ENCODE assay signal across 8 cellular contexts in genomic region chr19:18224525-18225354, GRCh38. TPM values are rescaled to one million over a fixed set of nuclear protein-coding genes. Genes with fewer than 3 reads are reported as not detected.
DNase-seq lines count a peak whose midpoint lies in the region; ATAC-seq, FAIRE-seq and TF ChIP-seq lines count a peak whose summit lies in the region.

No MANE protein-coding gene starts in this region.

- peak; percentile 97 for FAIRE-seq in H54 (lab: Jason Lieb, UNC)

- TF ChIP-seq CTCF in neural cell (IDR thresholded peaks at IDR 0.05; ENCODE audit: poor library complexity, severe bottlenecking): no peak

- no peaks in the 10 kb centered on the region for H4K20me1 ChIP-seq in neural cell (ENCODE audit: insufficient read depth)

- no peak for TF ChIP-seq EP300 in neural cell (conservative IDR thresholded peaks at IDR 0.05; ENCODE audit: poor library complexity, severe bottlenecking)

- H3K79me2 ChIP-seq in neural cell (replicated peaks; ENCODE audit: insufficient read depth, low read length): no peaks in the 10 kb centered on the region

- H3K4me3 ChIP-seq in neural cell (ENCODE audit: low read length): peak overlapping the region; percentile 66

- H3F3A ChIP-seq in neural cell (ENCODE audit: insufficient read depth, low read length, poor library complexity, severe bottlenecking): no peaks in the 10 kb centered on the region

- peak; percentile 97 for ATAC-seq in stimulated activated naive CD8-positive, alpha-beta T cell treated with anti-CD3 and anti-CD28 coated beads, Interleukin-15, Interleukin-2, amounts not matched to agents 100 U/mL and 50 U/mL, for 24 hours

- DNase-seq in DMS79 treated with DMSO at 0.1 percent for 48 hours (lab: John Stamatoyannopoulos, UW): peak; percentile 91
- DNase-seq in H54 (ENCODE audit: insufficient read length, low spot score): peak; percentile 97
- peak; percentile 97 for DNase-seq in M059J (ENCODE audit: low read depth)
- peak; percentile 47 for DNase-seq in SIG-M5 (lab: John Stamatoyannopoulos, UW)
- peak; percentile 73 for DNase-seq in activated gamma-delta T cell treated with anti-CD3 and anti-CD28 coated beads, Interleukin-2, amount 50 U/mL, for 16 hours (ENCODE audit: low read depth)
- peak; percentile 94 for DNase-seq in foreskin melanocyte
- peak; percentile 92 for DNase-seq in stimulated activated naive CD8-positive, alpha-beta T cell treated with anti-CD3 and anti-CD28 coated beads, Interleukin-15, Interleukin-2, amounts not matched to agents 100 U/mL and 50 U/mL, for 24 hours

- peak overlapping the region; percentile 60 for H3K9ac ChIP-seq in neural cell (ENCODE audit: low read length)

- H3K27me3 ChIP-seq in neural cell (ENCODE audit: insufficient read depth, low read depth, low read length): peaks cover 38% of the 10 kb centered on the region

- TF ChIP-seq RAD21 in neural cell (conservative IDR thresholded peaks at IDR 0.05): no peak

- no peak overlapping the region for H3K4me2 ChIP-seq in neural cell (ENCODE audit: low read length)

- no peaks in the 10 kb centered on the region for H3K9me2 ChIP-seq in neural cell (ENCODE audit: insufficient read depth, low read length)

- H2AFZ ChIP-seq in neural cell (ENCODE audit: low read depth, low read length): peak overlapping the region; percentile 69

- H3K27ac ChIP-seq in neural cell (ENCODE audit: low read length): no peak overlapping the region

- TF ChIP-seq POLR2A in H54 (IDR thresholded peaks at IDR 0.05; ENCODE audit: low read depth, low read length): no peak

- H3K9me3 ChIP-seq in neural cell (ENCODE audit: low read length): no peaks in the 10 kb centered on the region

- H3K36me3 ChIP-seq in neural cell (ENCODE audit: insufficient read depth, low read length): no peaks in the 10 kb centered on the region

TF ChIP-seq in neural cell, 6 proteins besides CTCF, POLR2A, EP300 and RAD21:
- no peak for TF ChIP-seq SMC3 (conservative IDR thresholded peaks at IDR 0.05; ENCODE audit: poor library complexity)
- TF ChIP-seq MXI1 (conservative IDR thresholded peaks at IDR 0.05; ENCODE audit: poor library complexity, severe bottlenecking): peak; percentile 24

RNA-seq across cellular contexts. Expression of gene PDE4C, which starts 1.5 kb away (rescaled TPM):
- 0.07 and 0.15 TPM in 2 replicates for total RNA-seq in M059J (2014; rRNA removed; shearing (Covaris generic))
- 1.6 and 2.6 TPM in 2 replicates for polyA plus RNA-seq in neural cell
- polyA minus RNA-seq in neural cell: 0.24 and 0.93 TPM in 2 replicates

RNA-seq across cellular contexts. Expression of gene RAB3A, which starts 20.9 kb away (rescaled TPM):
- 3.4 and 5.6 TPM in 2 replicates for total RNA-seq in M059J (2014; rRNA removed; shearing (Covaris generic))
- polyA plus RNA-seq in neural cell: 32.3 and 49.4 TPM in 2 replicates
- 48.0 and 61.0 TPM in 2 replicates for polyA minus RNA-seq in neural cell

RNA-seq across cellular contexts. Expression of gene MPV17L2, which starts 31.7 kb away (rescaled TPM):
- total RNA-seq in M059J (2014; rRNA removed; shearing (Covaris generic)): 32.4 and 33.4 TPM in 2 replicates
- 17.7 and 23.8 TPM in 2 replicates for polyA plus RNA-seq in neural cell
- polyA minus RNA-seq in neural cell: 8.1 and 10.0 TPM in 2 replicates

RNA-seq across cellular contexts. Expression of gene IQCN, which starts 49.5 kb away (rescaled TPM):
- total RNA-seq in M059J (2014; rRNA removed; shearing (Covaris generic)): 0.10 TPM in 1 of 2 replicates, not detected in the other
- 2.5 and 3.7 TPM in 2 replicates for polyA plus RNA-seq in neural cell
- polyA minus RNA-seq in neural cell: 2.7 and 4.3 TPM in 2 replicates

RNA-seq across cellular contexts. Expression of gene IFI30, which starts 51.1 kb away (rescaled TPM):
- 81.2 and 112 TPM in 2 replicates for total RNA-seq in M059J (2014; rRNA removed; shearing (Covaris generic))
- 0.82 TPM in 1 of 2 replicates, not detected in the other for polyA plus RNA-seq in neural cell
- not detected in 2 replicates for polyA minus RNA-seq in neural cell

Comparison
In these comparisons a context has a peak if more than half of its experiments do, and no peak if none do; other contexts are left out.
1. DNase-seq: peak in every context shown above with its lines; median percentile 97 in H54; 97 in M059J; 94 in foreskin melanocyte; 92 in stimulated activated naive CD8-positive, alpha-beta T cell treated with anti-CD3 and anti-CD28 coated beads, Interleukin-15, Interleukin-2, amounts not matched to agents 100 U/mL and 50 U/mL, for 24 hours; 91 in DMS79 treated with DMSO at 0.1 percent for 48 hours; 73 in activated gamma-delta T cell treated with anti-CD3 and anti-CD28 coated beads, Interleukin-2, amount 50 U/mL, for 16 hours; 47 in SIG-M5.